Comparison of ENCODE assay signal across 1 cellular context in the genomic region with DNA sequence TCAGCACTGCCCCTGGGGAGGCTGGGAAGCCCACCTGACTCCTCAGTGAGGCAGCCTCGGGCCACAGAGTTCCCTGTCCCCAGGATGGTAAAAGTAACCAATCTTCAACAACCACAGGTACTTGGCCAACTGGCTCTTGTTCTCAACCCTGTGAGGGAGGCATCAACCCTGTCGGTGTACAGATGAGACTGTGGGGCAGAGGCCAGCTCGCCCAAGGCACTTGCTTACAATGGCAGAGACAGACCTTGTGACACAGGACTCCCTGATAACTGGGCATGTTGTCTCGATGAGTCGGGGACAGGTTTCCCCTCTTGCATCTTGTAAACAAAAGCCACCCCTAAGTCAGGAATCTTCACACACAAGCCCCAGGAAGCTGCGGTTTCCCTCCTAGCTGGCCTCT.
TF ChIP-seq lines count a peak whose summit lies in the region.

No MANE protein-coding gene starts in this region.

TF ChIP-seq in H1, 55 proteins besides CTCF, POLR2A, EP300 and RAD21:
- TF ChIP-seq, protein P1, sequence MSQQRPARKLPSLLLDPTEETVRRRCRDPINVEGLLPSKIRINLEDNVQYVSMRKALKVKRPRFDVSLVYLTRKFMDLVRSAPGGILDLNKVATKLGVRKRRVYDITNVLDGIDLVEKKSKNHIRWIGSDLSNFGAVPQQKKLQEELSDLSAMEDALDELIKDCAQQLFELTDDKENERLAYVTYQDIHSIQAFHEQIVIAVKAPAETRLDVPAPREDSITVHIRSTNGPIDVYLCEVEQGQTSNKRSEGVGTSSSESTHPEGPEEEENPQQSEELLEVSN (IDR thresholded peaks at IDR 0.05), result no peak
- TF ChIP-seq, protein P2, sequence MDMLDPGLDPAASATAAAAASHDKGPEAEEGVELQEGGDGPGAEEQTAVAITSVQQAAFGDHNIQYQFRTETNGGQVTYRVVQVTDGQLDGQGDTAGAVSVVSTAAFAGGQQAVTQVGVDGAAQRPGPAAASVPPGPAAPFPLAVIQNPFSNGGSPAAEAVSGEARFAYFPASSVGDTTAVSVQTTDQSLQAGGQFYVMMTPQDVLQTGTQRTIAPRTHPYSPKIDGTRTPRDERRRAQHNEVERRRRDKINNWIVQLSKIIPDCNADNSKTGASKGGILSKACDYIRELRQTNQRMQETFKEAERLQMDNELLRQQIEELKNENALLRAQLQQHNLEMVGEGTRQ (IDR thresholded peaks at IDR 0.05; ENCODE audit: low read length), result no peak
